13 cellular contexts compared by ENCODE assay signal in the genomic region with DNA sequence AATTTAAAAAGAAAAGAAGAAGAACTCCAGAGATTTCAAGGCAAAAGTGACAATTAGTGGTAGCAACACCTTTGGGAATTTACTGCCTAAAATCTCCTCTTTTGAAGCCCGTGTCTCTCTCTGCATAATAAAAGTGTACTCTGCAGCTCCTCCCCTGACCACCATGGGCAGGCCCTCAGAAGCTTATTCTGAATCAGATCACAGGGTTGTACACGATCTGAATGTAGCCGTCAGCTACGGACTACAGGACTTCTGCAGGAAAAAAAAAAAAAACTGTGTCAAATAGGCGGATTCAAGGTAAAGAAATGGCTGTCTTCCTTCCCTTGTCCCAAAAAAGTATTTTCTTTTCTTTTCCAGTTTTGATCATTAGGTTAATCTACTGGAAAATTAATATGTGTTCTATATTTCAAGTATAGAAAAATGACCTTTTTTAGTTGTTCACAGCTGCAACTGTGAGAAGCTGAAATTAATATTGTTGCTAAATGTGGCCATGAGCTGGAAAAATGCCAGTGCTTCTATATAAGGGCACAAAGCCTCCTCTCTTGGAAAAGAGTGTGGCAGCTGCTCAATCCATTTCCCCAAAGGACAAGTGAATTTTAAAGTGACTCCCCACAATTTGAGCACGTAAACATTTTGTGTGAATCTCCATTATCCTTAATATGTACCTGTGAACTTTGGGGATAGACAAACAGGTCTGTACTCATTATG.
DNase-seq lines count a peak whose midpoint lies in the region; ATAC-seq and TF ChIP-seq lines count a peak whose summit lies in the region.
"Had no signal": no experiment of that assay in that cellular context is flagged by ENCODE, and none has a peak within 500 bp of the region (broad histone marks: within the 10 kb centered on the region; RNA-seq: fewer than 3 reads in every experiment).

No MANE protein-coding gene starts in this region.

- H3K27ac Mint-ChIP-seq in immature natural killer cell: no peak overlapping the region
- H3K27ac Mint-ChIP-seq: activated CD8-positive, alpha-beta T cell treated with anti-CD3 and anti-CD28 coated beads, Interleukin-2, amount 10 ng/mL, durations not matched to agents 7 days and 5 days had no signal

- H3K27ac ChIP-seq in KMS-11 (no peak overlapping the region), muscle layer of duodenum (ENCODE audit: low read length) (no peak overlapping the region)
- H3K27ac ChIP-seq: prostate gland, transverse colon had no signal

- no peaks in the 10 kb centered on the region for H3K36me3 Mint-ChIP-seq in immature natural killer cell

- H3K4me2 ChIP-seq in KMS-11: peak overlapping the region; percentile 15; the same call in 1 of the 2 replicates

- H4K20me1 ChIP-seq in KMS-11 (ENCODE audit: insufficient read depth): no peaks in the 10 kb centered on the region

- H3K79me2 ChIP-seq in KMS-11 (ENCODE audit: insufficient read depth, low read depth): no peaks in the 10 kb centered on the region

- H3K27me3 Mint-ChIP-seq in immature natural killer cell (ENCODE audit: low read depth in 3 of 3): peaks cover 0 to 2% (median 0%) of the 10 kb centered on the region in 3 donors

- no peak overlapping the region for H3K4me3 Mint-ChIP-seq in immature natural killer cell
- H3K4me3 Mint-ChIP-seq: activated CD8-positive, alpha-beta T cell treated with anti-CD3 and anti-CD28 coated beads, Interleukin-2, amount 10 ng/mL, durations not matched to agents 7 days and 5 days had no signal

- H3K27me3 ChIP-seq in KMS-11 (ENCODE audit: insufficient read depth, low read depth): no peaks in the 10 kb centered on the region
- H3K27me3 ChIP-seq in muscle layer of duodenum (ENCODE audit: low read depth, low read length): no peaks in the 10 kb centered on the region
- H3K27me3 ChIP-seq: transverse colon had no signal

- peaks cover 0 to 3% (median 0%) of the 10 kb centered on the region in 6 donors for H3K9me3 Mint-ChIP-seq in immature natural killer cell

- peaks cover 0 to 8% of the 10 kb centered on the region in 2 donors for H3K9me3 ChIP-seq in muscle layer of duodenum (ENCODE audit: control insufficient read depth in 1 of 2, low read length in 2 of 2)
- H3K9me3 ChIP-seq: prostate gland, transverse colon had no signal

- H3K9ac ChIP-seq in KMS-11: no peak overlapping the region

- H3K36me3 ChIP-seq in KMS-11 (ENCODE audit: insufficient read depth) (no peaks in the 10 kb centered on the region), muscle layer of duodenum (ENCODE audit: control insufficient read depth in 1 of 2, insufficient read depth in 2 of 2, low read length in 2 of 2) (no peaks in the 10 kb centered on the region)
- H3K36me3 ChIP-seq: prostate gland, transverse colon had no signal

- TF ChIP-seq CTCF in KMS-11 (conservative IDR thresholded peaks at IDR 0.05; ENCODE audit: low read depth, low read length): no peak

- H2AFZ ChIP-seq in KMS-11 (ENCODE audit: low read depth): no peak overlapping the region

- ATAC-seq in GM21737 (IDR thresholded peaks at IDR 0.05; ENCODE audit: unreplicated experiment): no peak
- ATAC-seq in GM21515 (IDR thresholded peaks at IDR 0.05; ENCODE audit: unreplicated experiment): no peak
- ATAC-seq: activated CD8-positive, alpha-beta T cell treated with anti-CD3 and anti-CD28 coated beads, Interleukin-2, amount 10 ng/mL, durations not matched to agents 7 days and 5 days had no signal

- DNase-seq in COLO829 (ENCODE audit: low spot score) (peak; percentile 8), RPMI7951 (ENCODE audit: low read depth) (peak; percentile 6), immature natural killer cell (no peak), NOMO-1 treated with DMSO at 0.1 percent for 48 hours (lab: John Stamatoyannopoulos, UW; ENCODE audit: unreplicated experiment) (no peak)
- DNase-seq: activated CD8-positive, alpha-beta T cell treated with anti-CD3 and anti-CD28 coated beads, Interleukin-2, amount 10 ng/mL, durations not matched to agents 7 days and 5 days; activated effector memory CD4-positive, alpha-beta T cell treated with Interleukin-2 at 50 U/mL for 16 hours; aorta; transverse colon had no signal

- H3K4me1 Mint-ChIP-seq in immature natural killer cell: no peaks in the 10 kb centered on the region

- H3K4me1 ChIP-seq in KMS-11 (ENCODE audit: low read depth, poor library complexity, severe bottlenecking) (no peaks in the 10 kb centered on the region), muscle layer of duodenum (ENCODE audit: control insufficient read depth in 1 of 2, insufficient read depth in 2 of 2, low read length in 2 of 2) (peaks cover 0 to 7% of the 10 kb centered on the region in 2 donors)
- H3K4me1 ChIP-seq: prostate gland, transverse colon had no signal

- H3K4me3 ChIP-seq in KMS-11 (IDR thresholded peaks at IDR 0.05; ENCODE audit: insufficient read depth, low read depth, low read length): no peak overlapping the region
- peak overlapping the region; percentile 14 to 18 for H3K4me3 ChIP-seq in muscle layer of duodenum (ENCODE audit: low read depth in 1 of 2, low read length in 2 of 2)
- H3K4me3 ChIP-seq: prostate gland, transverse colon had no signal

Comparison
In these comparisons a context has a peak if more than half of its experiments do, and no peak if none do; other contexts are left out.
1. DNase-seq: peak in COLO829 (single experiment) and RPMI7951 (single experiment); none in immature natural killer cell (0 of 3) and NOMO-1 treated with DMSO at 0.1 percent for 48 hours (single experiment).